Comparison of ENCODE assay signal across 20 cellular contexts in the genomic region with DNA sequence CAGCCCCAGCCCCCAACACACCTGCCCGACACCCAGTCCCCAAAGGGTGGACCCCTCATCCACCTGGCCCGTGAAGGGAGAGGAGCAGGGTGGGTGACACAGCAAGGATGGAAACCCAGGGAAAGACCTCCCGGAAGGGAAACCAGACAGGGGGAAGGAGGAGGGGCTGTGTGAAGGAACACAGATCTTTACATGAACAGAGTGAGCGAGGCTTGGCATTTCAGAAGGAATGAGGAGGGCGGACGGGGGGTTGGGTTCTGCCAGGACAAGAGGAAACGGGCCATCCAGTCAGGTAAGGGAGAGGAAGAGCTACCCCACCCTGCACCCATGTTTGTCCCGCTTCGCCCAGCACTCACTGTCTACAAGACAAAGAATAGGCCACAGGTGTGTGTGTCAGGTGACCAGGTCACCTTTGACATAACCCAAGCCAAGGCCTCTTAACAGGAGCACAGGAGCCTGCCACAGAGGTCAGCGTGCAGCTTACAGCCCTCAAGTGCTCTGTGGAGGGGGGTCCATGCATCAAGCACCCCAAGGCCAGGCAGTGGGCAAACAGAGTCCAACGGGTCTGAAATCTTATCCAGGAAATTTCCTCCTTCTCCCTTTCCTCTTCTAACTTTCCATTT.
"Had no signal": no experiment of that assay in that cellular context is flagged by ENCODE, and none has a peak within 500 bp of the region (broad histone marks: within the 10 kb centered on the region; RNA-seq: fewer than 3 reads in every experiment).

No MANE protein-coding gene starts in this region.

- H3K4me3 ChIP-seq: upper lobe of left lung had no signal

- ATAC-seq: activated CD8-positive, alpha-beta T cell treated with anti-CD3 and anti-CD28 coated beads for 36 hours; activated naive CD4-positive, alpha-beta T cell treated with anti-CD3 and anti-CD28 coated beads, Interleukin-2, amount 50 U/mL, for 72 hours; activated T-cell treated with anti-CD3 and anti-CD28 coated beads, Interleukin-2, amount 50 U/mL, for 4 hours; foreskin keratinocyte; T-helper 17 cell had no signal

- H3K27ac Mint-ChIP-seq: activated B cell treated with CpG ODN at 0.5 μM for 24 hours; activated CD8-positive, alpha-beta T cell treated with anti-CD3 and anti-CD28 coated beads for 36 hours; dendritic cell treated with granulocyte-macrophage colony-stimulating factor and Interleukin-4, amounts not matched to agents 40 ng/mL and 50 ng/mL, for 4 days; nephron; T-helper 17 cell had no signal

- H3K27me3 ChIP-seq: brain microvascular endothelial cell, foreskin keratinocyte, upper lobe of left lung had no signal

- H3K27me3 Mint-ChIP-seq: activated B cell treated with CpG ODN at 0.5 μM for 24 hours; activated CD8-positive, alpha-beta T cell treated with anti-CD3 and anti-CD28 coated beads for 36 hours; T-helper 17 cell had no signal

- H3K27ac ChIP-seq: foreskin keratinocyte, upper lobe of left lung had no signal

- H3K9me3 ChIP-seq: upper lobe of left lung had no signal

- H2AFZ ChIP-seq: parathyroid adenoma had no signal

- H3K9ac ChIP-seq: parathyroid adenoma had no signal

- H3K79me2 ChIP-seq: parathyroid adenoma had no signal

- H3K4me3 Mint-ChIP-seq: activated B cell treated with CpG ODN at 0.5 μM for 24 hours; activated CD8-positive, alpha-beta T cell treated with anti-CD3 and anti-CD28 coated beads for 36 hours; activated T-cell treated with anti-CD3 and anti-CD28 coated beads, Interleukin-2, amount 50 U/mL, for 4 hours; dendritic cell treated with granulocyte-macrophage colony-stimulating factor and Interleukin-4, amounts not matched to agents 40 ng/mL and 50 ng/mL, for 4 days; nephron; T-helper 17 cell had no signal

- H3K4me1 ChIP-seq: foreskin keratinocyte, upper lobe of left lung had no signal

- H3K9me3 Mint-ChIP-seq: activated B cell treated with CpG ODN at 0.5 μM for 24 hours; activated CD8-positive, alpha-beta T cell treated with anti-CD3 and anti-CD28 coated beads for 36 hours; activated naive CD4-positive, alpha-beta T cell treated with anti-CD3 and anti-CD28 coated beads, Interleukin-2, amount 50 U/mL, for 72 hours; activated T-cell treated with anti-CD3 and anti-CD28 coated beads, Interleukin-2, amount 50 U/mL, for 4 hours; dendritic cell treated with granulocyte-macrophage colony-stimulating factor and Interleukin-4, amounts not matched to agents 40 ng/mL and 50 ng/mL, for 4 days; nephron had no signal

- DNase-seq: activated B cell treated with CpG ODN at 0.5 μM for 24 hours; activated CD4-positive, alpha-beta T cell treated with anti-CD3 and anti-CD28 coated beads for 48 hours; activated CD8-positive, alpha-beta T cell treated with anti-CD3 and anti-CD28 coated beads for 36 hours; activated gamma-delta T cell; activated T-cell treated with anti-CD3 and anti-CD28 coated beads, Interleukin-2, amount 50 U/mL, for 4 hours; amygdala; brain microvascular endothelial cell; effector memory CD4-positive, alpha-beta T cell; foreskin keratinocyte; glutamatergic neuron; kidney glomerular epithelial cell; retina; stimulated activated CD4-positive, alpha-beta T cell treated with anti-CD3 and anti-CD28 coated beads, Interleukin-4, amount 100 ng/mL, for 1 hour; stimulated activated naive CD4-positive, alpha-beta T cell; T-helper 17 cell; upper lobe of left lung had no signal
